2 cellular contexts compared by ENCODE assay signal in genomic region chr17:80487511-80487910, GRCh38.
TF ChIP-seq lines count a peak whose summit lies in the region.

No MANE protein-coding gene starts in this region.

TF ChIP-seq in HCT116, 20 proteins besides CTCF, POLR2A, EP300 and RAD21:
- no peak for TF ChIP-seq SP1 (IDR thresholded peaks at IDR 0.05; ENCODE audit: low read depth)

TF ChIP-seq in K562, 482 proteins besides CTCF, POLR2A, EP300 and RAD21:
- TF ChIP-seq ZNF263 (CRISPR knock-in tag; IDR thresholded peaks at IDR 0.05; ENCODE audit: borderline replicate concordance) (peak; percentile 21; the same call in 1 of the 2 replicates), ZNF586 (CRISPR knock-in tag; conservative IDR thresholded peaks at IDR 0.05) (no peak), RFX5 (IDR thresholded peaks at IDR 0.05; ENCODE audit: low read depth, low read length) (no peak), IRF9 (tag; IDR thresholded peaks at IDR 0.05) (no peak)
